Comparison of ENCODE assay signal across 12 cellular contexts in the genomic region with DNA sequence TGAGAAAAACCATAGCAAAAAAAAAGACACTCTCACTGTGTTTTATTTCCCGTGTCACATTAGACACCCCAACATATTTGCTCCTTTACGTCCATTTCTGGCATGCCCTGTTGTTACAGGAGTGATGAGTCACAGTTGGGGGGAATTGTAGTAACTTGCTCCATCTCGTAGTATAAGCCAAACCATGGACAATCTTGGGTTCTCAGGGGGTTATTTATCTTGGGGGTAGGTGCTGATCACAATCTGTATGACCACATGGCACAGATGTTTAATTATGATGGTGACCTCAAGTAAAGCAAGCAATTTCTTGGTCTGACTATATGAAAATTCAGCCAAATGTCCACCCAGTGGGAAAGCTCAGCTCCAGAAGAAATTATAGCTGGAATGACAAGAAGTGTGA. TPM values are rescaled to one million over a fixed set of nuclear protein-coding genes. Genes with fewer than 3 reads are reported as not detected.
"Had no signal": no experiment of that assay in that cellular context is flagged by ENCODE, and none has a peak within 500 bp of the region (broad histone marks: within the 10 kb centered on the region; RNA-seq: fewer than 3 reads in every experiment).

No MANE protein-coding gene starts in this region.

- H3K4me3 ChIP-seq: esophagus muscularis mucosa, gastrocnemius medialis, tibial artery, vagina had no signal

- H3K4me1 ChIP-seq: parathyroid adenoma had no signal

- H3K9ac ChIP-seq: parathyroid adenoma had no signal

- DNase-seq: activated effector memory CD4-positive, alpha-beta T cell treated with anti-CD3 and anti-CD28 coated beads, Interleukin-2, amount 50 U/mL, for 16 hours; activated T-cell treated with anti-CD3 and anti-CD28 coated beads, Interleukin-2, amount 50 U/mL, for 1 hour; amygdala; endodermal cell; gastrocnemius medialis; left ventricle myocardium superior; retina; tibial artery had no signal

- H2AFZ ChIP-seq: parathyroid adenoma had no signal

- H3K27ac ChIP-seq: esophagus muscularis mucosa, parathyroid adenoma, tibial artery, vagina had no signal

- H3K9me3 ChIP-seq: esophagus muscularis mucosa, gastrocnemius medialis, tibial artery, vagina had no signal

- H3K27me3 ChIP-seq: gastrocnemius medialis, vagina had no signal

- H3K36me3 ChIP-seq: esophagus muscularis mucosa, gastrocnemius medialis, tibial artery, vagina had no signal

RNA-seq across cellular contexts. Expression of a gene that starts 32.0 kb away (rescaled TPM):
- total RNA-seq: chondrocyte had no signal
